17 cellular contexts compared by ENCODE assay signal in the genomic region with DNA sequence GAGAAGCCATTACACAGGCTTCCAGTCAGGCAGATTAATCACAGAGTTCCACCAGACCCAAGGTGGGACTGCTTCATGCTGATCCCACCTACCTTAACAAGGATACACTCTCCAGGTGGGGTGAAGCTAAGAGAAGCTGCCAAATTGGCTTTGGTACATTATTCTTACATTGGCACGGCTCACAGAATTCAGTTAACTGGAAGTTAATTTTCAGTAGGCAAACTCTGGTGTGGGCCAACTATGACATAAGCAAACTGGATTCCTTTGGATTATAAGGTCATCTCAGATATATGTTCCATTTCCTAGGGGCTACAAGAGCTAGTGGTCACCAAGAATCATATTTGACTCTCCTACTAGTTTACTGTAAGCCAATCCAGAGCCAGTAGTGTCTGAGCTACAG.
A peak's percentile ranks its signal among the peaks of the same experiment; 100 is the strongest.
DNase-seq lines count a peak whose midpoint lies in the region; ATAC-seq, FAIRE-seq and TF ChIP-seq lines count a peak whose summit lies in the region.
"Had no signal": no experiment of that assay in that cellular context is flagged by ENCODE, and none has a peak within 500 bp of the region (broad histone marks: within the 10 kb centered on the region; RNA-seq: fewer than 3 reads in every experiment).

No MANE protein-coding gene starts in this region.

- FAIRE-seq in kidney (lab: Jason Lieb, UNC) = peak; percentile 46
- FAIRE-seq: G401.6, GM12892, H1 had no signal

- DNase-seq in kidney (no peak), mucosa of gallbladder (ENCODE audit: low spot score) (peak; percentile 10), retinal pigment epithelial cell (ENCODE audit: low read depth) (peak; percentile 22), H4 (ENCODE audit: low spot score) (no peak)
- DNase-seq: C1 segment of cervical spinal cord; Caco-2; CD4-positive, alpha-beta memory T cell; DMS153; DND-41; GM23248; H9 had no signal

- no peak for TF ChIP-seq CTCF in kidney (IDR thresholded peaks at IDR 0.05; ENCODE audit: borderline replicate concordance, extremely low read depth, insufficient read depth)
- no peak for TF ChIP-seq CTCF in retinal pigment epithelial cell (conservative IDR thresholded peaks at IDR 0.05; ENCODE audit: low read depth, low read length)

- intact Hi-C loops in kidney (cut with DNase I) = no loop called here

- H3K36me3 ChIP-seq in kidney (ENCODE audit: control insufficient read depth in 1 of 2, insufficient read depth in 2 of 2, low read length in 2 of 2) = no peaks in the 10 kb centered on the region

- H3K4me3 ChIP-seq in kidney (ENCODE audit: low read length in 2 of 2) = peak overlapping the region in 1 of 2 donors; percentile 6
- no peak overlapping the region for H3K4me3 ChIP-seq in retinal pigment epithelial cell (ENCODE audit: low read length)
- H3K4me3 ChIP-seq: GM23248 had no signal

- ATAC-seq in HG02642 (IDR thresholded peaks at IDR 0.05; ENCODE audit: poor library complexity, unreplicated experiment) (no peak), GM19328 (IDR thresholded peaks at IDR 0.05; ENCODE audit: unreplicated experiment) (no peak)
- ATAC-seq: HCT116 had no signal

- H3K4me1 ChIP-seq in kidney (ENCODE audit: control insufficient read depth in 1 of 2, insufficient read depth in 1 of 2, low read depth in 1 of 2, low read length in 2 of 2) = peaks cover 11 to 34% of the 10 kb centered on the region in 2 donors
- H3K4me1 ChIP-seq: Caco-2 had no signal

- H3K9ac ChIP-seq in kidney (ENCODE audit: low read length in 2 of 2) = no peak overlapping the region
- H3K9ac ChIP-seq: GM23248 had no signal

- H3K9me3 ChIP-seq in kidney (ENCODE audit: control insufficient read depth in 1 of 2, low read length in 2 of 2) = no peaks in the 10 kb centered on the region
- H3K9me3 ChIP-seq: Caco-2 had no signal

- peak overlapping the region; percentile 27 to 29 for H3K27ac ChIP-seq in kidney (ENCODE audit: low read depth in 2 of 2, low read length in 2 of 2)
- H3K27ac ChIP-seq: GM23248 had no signal

Comparison
In these comparisons a context has a peak if more than half of its experiments do, and no peak if none do; other contexts are left out.
1. DNase-seq: peak in mucosa of gallbladder (single experiment) and retinal pigment epithelial cell (single experiment); none in kidney (single experiment) and H4 (single experiment).